ENCODE assay signal across 8 cellular contexts in genomic region chr1:187072262-187073034, GRCh38.
A peak's percentile ranks its signal among the peaks of the same experiment; 100 is the strongest.
DNase-seq lines count a peak whose midpoint lies in the region; ATAC-seq and TF ChIP-seq lines count a peak whose summit lies in the region.
"Not testable (repeated sequence)": the region's sequence is repeated elsewhere in the genome, so short reads cannot be mapped to it uniquely, and the experiment has no call there.

No MANE protein-coding gene starts in this region.

- H2AFZ ChIP-seq in hepatocyte = not testable (repeated sequence)

- H3K4me2 ChIP-seq in hepatocyte = peak overlapping the region; percentile 25

- H3K79me2 ChIP-seq in hepatocyte = not testable (repeated sequence)

- not testable (repeated sequence) for H3K27me3 Mint-ChIP-seq in T-helper 17 cell

- H4K20me1 ChIP-seq in hepatocyte (ENCODE audit: insufficient read depth, poor library complexity, severe bottlenecking) = not testable (repeated sequence)

- TF ChIP-seq CTCF in AG09309 (IDR thresholded peaks at IDR 0.05; ENCODE audit: control insufficient read depth, insufficient read depth, low read depth, low read length, missing control alignments); hepatocyte (IDR thresholded peaks at IDR 0.05; ENCODE audit: poor library complexity): not testable (repeated sequence)

- H3K9me2 ChIP-seq in hepatocyte (replicated peaks; ENCODE audit: insufficient read depth) = not testable (repeated sequence)

- 87% methylated on average over 28 of the region's 29 CpGs for WGBS in hepatocyte (ENCODE audit: low lambda C conversion rate, missing lambda C conversion rate)

- H3K4me1 Mint-ChIP-seq in T-helper 17 cell = not testable (repeated sequence)

- peak overlapping the region; percentile 86 for H3K27ac Mint-ChIP-seq in T-helper 17 cell

- H3K27ac ChIP-seq in hepatocyte = not testable (repeated sequence)

- ATAC-seq in GM18861 (IDR thresholded peaks at IDR 0.05; ENCODE audit: unreplicated experiment) = peak; percentile 39
- peak; percentile 45 for ATAC-seq in GM21786 (IDR thresholded peaks at IDR 0.05; ENCODE audit: unreplicated experiment)
- ATAC-seq in HG03280 (IDR thresholded peaks at IDR 0.05; ENCODE audit: unreplicated experiment) = peak; percentile 70
- ATAC-seq in T-helper 17 cell = peak; percentile 84

- peak overlapping the region; percentile 93 for H3K4me3 Mint-ChIP-seq in T-helper 17 cell

- H3K4me3 ChIP-seq in AG09309 (ENCODE audit: control insufficient read depth, low read depth, low read length) = peak overlapping the region; percentile 30
- H3K4me3 ChIP-seq in hepatocyte = not testable (repeated sequence)

- H3K36me3 ChIP-seq in hepatocyte (replicated peaks; ENCODE audit: insufficient read depth, low read depth) = not testable (repeated sequence)

- H3K27me3 ChIP-seq in hepatocyte = not testable (repeated sequence)

- H3K9me3 ChIP-seq in T-helper 17 cell (ENCODE audit: control insufficient read depth, low read length, poor library complexity, severe bottlenecking); hepatocyte (ENCODE audit: low read depth): not testable (repeated sequence)

- H3K36me3 Mint-ChIP-seq in T-helper 17 cell (ENCODE audit: low read depth) = not testable (repeated sequence)

- DNase-seq in AG09309 (ENCODE audit: low read depth); T-helper 17 cell; hepatocyte (ENCODE audit: low spot score): not testable (repeated sequence)
- DNase-seq in activated naive CD4-positive, alpha-beta T cell treated with Interleukin-2 at 50 U/mL for 16 hours = peak; percentile 8
- peak; percentile 6 for DNase-seq in stimulated activated CD4-positive, alpha-beta T cell treated with anti-CD3 and anti-CD28 coated beads, Interleukin-4, amount 100 ng/mL, for 24 hours

- not testable (repeated sequence) for H3K4me1 ChIP-seq in hepatocyte (ENCODE audit: insufficient read depth)
